In genomic region chr13:30580852-30581502, GRCh38 we compare ENCODE assay signal across 1 cellular context.
TF ChIP-seq lines count a peak whose summit lies in the region.

No MANE protein-coding gene starts in this region.

TF ChIP-seq in GM23338, 12 proteins besides CTCF, POLR2A, EP300 and RAD21:
- TF ChIP-seq ZNF114 (CRISPR knock-in tag; IDR thresholded peaks at IDR 0.05) = no peak
- TF ChIP-seq, protein P1, sequence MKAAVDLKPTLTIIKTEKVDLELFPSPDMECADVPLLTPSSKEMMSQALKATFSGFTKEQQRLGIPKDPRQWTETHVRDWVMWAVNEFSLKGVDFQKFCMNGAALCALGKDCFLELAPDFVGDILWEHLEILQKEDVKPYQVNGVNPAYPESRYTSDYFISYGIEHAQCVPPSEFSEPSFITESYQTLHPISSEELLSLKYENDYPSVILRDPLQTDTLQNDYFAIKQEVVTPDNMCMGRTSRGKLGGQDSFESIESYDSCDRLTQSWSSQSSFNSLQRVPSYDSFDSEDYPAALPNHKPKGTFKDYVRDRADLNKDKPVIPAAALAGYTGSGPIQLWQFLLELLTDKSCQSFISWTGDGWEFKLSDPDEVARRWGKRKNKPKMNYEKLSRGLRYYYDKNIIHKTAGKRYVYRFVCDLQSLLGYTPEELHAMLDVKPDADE (IDR thresholded peaks at IDR 0.05) = no peak
- TF ChIP-seq EZH2phosphoT487 (IDR thresholded peaks at IDR 0.05; ENCODE audit: unreplicated experiment) = no peak
- no peak for TF ChIP-seq ZNF462 (CRISPR knock-in tag; IDR thresholded peaks at IDR 0.05)
